In genomic region chr20:3183896-3184295, GRCh38 we compare ENCODE assay signal across 24 cellular contexts. TPM values are rescaled to one million over a fixed set of nuclear protein-coding genes. Genes with fewer than 3 reads are reported as not detected.
A peak's percentile ranks its signal among the peaks of the same experiment; 100 is the strongest.
DNase-seq lines count a peak whose midpoint lies in the region; ATAC-seq, FAIRE-seq and TF ChIP-seq lines count a peak whose summit lies in the region.
"Had no signal": no experiment of that assay in that cellular context is flagged by ENCODE, and none has a peak within 500 bp of the region (broad histone marks: within the 10 kb centered on the region; RNA-seq: fewer than 3 reads in every experiment).

No MANE protein-coding gene starts in this region.

- H3K9me3 ChIP-seq in Caco-2 (no peaks in the 10 kb centered on the region), RWPE2 (ENCODE audit: severe bottlenecking) (no peaks in the 10 kb centered on the region), H9 (ENCODE audit: control insufficient read depth, low read depth, low read length) (no peaks in the 10 kb centered on the region)
- H3K9me3 ChIP-seq: Peyer's patch, SJCRH30 had no signal

- H3K4me2 ChIP-seq in H9 (ENCODE audit: insufficient read depth, insufficient read length, low read length), result no peak overlapping the region

- TF ChIP-seq CTCF in Caco-2 (IDR thresholded peaks at IDR 0.05; ENCODE audit: insufficient read depth in 1 of 2, low read depth in 1 of 2, low read length in 1 of 2, severe bottlenecking in 1 of 2, unreplicated experiment in 1 of 2), result no peak
- TF ChIP-seq CTCF in RWPE2 (IDR thresholded peaks at IDR 0.05; ENCODE audit: poor library complexity, severe bottlenecking), result no peak
- no peak for TF ChIP-seq CTCF in bronchial epithelial cell (IDR thresholded peaks at IDR 0.05; ENCODE audit: insufficient read depth, low read length, severe bottlenecking)
- TF ChIP-seq CTCF in H9 (conservative IDR thresholded peaks at IDR 0.05), result no peak
- TF ChIP-seq CTCF in mesothelial cell of epicardium (IDR thresholded peaks at IDR 0.05; ENCODE audit: unreplicated experiment), result no peak

- no peak overlapping the region for H3T11ph ChIP-seq in H9 (ENCODE audit: low read length)

- H4K91ac ChIP-seq in H9 (ENCODE audit: insufficient read length, low read depth, low read length), result no peak overlapping the region

- H3K4me1 ChIP-seq in Caco-2 (no peaks in the 10 kb centered on the region), RWPE2 (ENCODE audit: insufficient read depth, poor library complexity, severe bottlenecking) (no peaks in the 10 kb centered on the region), H9 (ENCODE audit: insufficient read depth, low read length) (no peaks in the 10 kb centered on the region)
- H3K4me1 ChIP-seq: Peyer's patch, SJCRH30 had no signal

- no peaks in the 10 kb centered on the region for H3K79me2 ChIP-seq in H9 (ENCODE audit: insufficient read depth, low read length)

- H3K27me3 Mint-ChIP-seq in Caco-2 (ENCODE audit: insufficient read depth, unreplicated experiment), result no peaks in the 10 kb centered on the region
- H3K27me3 Mint-ChIP-seq in H9 (ENCODE audit: low read depth), result no peaks in the 10 kb centered on the region
- H3K27me3 Mint-ChIP-seq in mesothelial cell of epicardium (ENCODE audit: low read depth), result no peaks in the 10 kb centered on the region
- H3K27me3 Mint-ChIP-seq: B cell had no signal

- no peak for FAIRE-seq in bronchial epithelial cell (lab: Jason Lieb, UNC)
- FAIRE-seq: A204.1, D721Med, GM19239, H54, K562 had no signal

- no peaks in the 10 kb centered on the region for H3K79me1 ChIP-seq in H9 (ENCODE audit: insufficient read depth, low read depth, low read length, poor library complexity, severe bottlenecking)

- POLR2A ChIA-PET in Caco-2 (lab: Charles Lee), result no interaction called here

- H3K4me1 Mint-ChIP-seq in Caco-2 (ENCODE audit: low read depth, unreplicated experiment), result no peaks in the 10 kb centered on the region
- no peaks in the 10 kb centered on the region for H3K4me1 Mint-ChIP-seq in H9
- peaks cover 4% of the 10 kb centered on the region for H3K4me1 Mint-ChIP-seq in mesothelial cell of epicardium
- H3K4me1 Mint-ChIP-seq: B cell, CD14-positive monocyte had no signal

- H3K23ac ChIP-seq in H9 (ENCODE audit: insufficient read length, low read depth, low read length), result no peak overlapping the region

- H3K36me3 Mint-ChIP-seq in Caco-2 (ENCODE audit: insufficient read depth, unreplicated experiment) (peaks cover 6% of the 10 kb centered on the region), H9 (ENCODE audit: insufficient read depth in 1 of 3, low read depth in 3 of 3) (peaks cover 0 to 4% (median 0%) of the 10 kb centered on the region in 3 experiments; a peak in 3 of 7 replicates), mesothelial cell of epicardium (peaks cover 2% of the 10 kb centered on the region)

- no peak overlapping the region for H3K27ac ChIP-seq in RWPE2 (ENCODE audit: poor library complexity, severe bottlenecking)
- H3K27ac ChIP-seq in H9 (ENCODE audit: insufficient read length, low read depth, low read length), result no peak overlapping the region
- H3K27ac ChIP-seq: Peyer's patch, SJCRH30 had no signal

- no peak overlapping the region for H3K27ac Mint-ChIP-seq in Caco-2 (ENCODE audit: unreplicated experiment)
- H3K27ac Mint-ChIP-seq in H9, result no peak overlapping the region; a peak in 1 of 7 replicates
- H3K27ac Mint-ChIP-seq in mesothelial cell of epicardium, result no peak overlapping the region
- H3K27ac Mint-ChIP-seq: B cell, HFFc6 had no signal

- no peak overlapping the region for H3K9ac ChIP-seq in H9 (ENCODE audit: extremely low read depth, insufficient read length, low read length)

- WGBS in H9 (ENCODE audit: extremely low coverage, insufficient read length, low lambda C conversion rate), result no CpG with 5 or more reads among the region's 3 CpGs

- H3K9me3 Mint-ChIP-seq in Caco-2 (ENCODE audit: unreplicated experiment) (no peaks in the 10 kb centered on the region), H9 (no peaks in the 10 kb centered on the region), mesothelial cell of epicardium (no peaks in the 10 kb centered on the region)
- H3K9me3 Mint-ChIP-seq: CD14-positive monocyte, HFFc6 had no signal

- no peaks in the 10 kb centered on the region for H3K23me2 ChIP-seq in H9 (ENCODE audit: insufficient read length, low read depth, low read length, poor library complexity, severe bottlenecking)

- H2BK120ac ChIP-seq in H9 (ENCODE audit: low read depth, low read length, poor library complexity, severe bottlenecking), result no peak overlapping the region

- H2BK20ac ChIP-seq in H9 (ENCODE audit: low read depth, low read length, poor library complexity, severe bottlenecking), result no peak overlapping the region

- ATAC-seq in RWPE2 (ENCODE audit: low read depth) (peak; percentile 57), GM21529 (IDR thresholded peaks at IDR 0.05; ENCODE audit: unreplicated experiment) (no peak)
- ATAC-seq: K562 had no signal

- no peak overlapping the region for H3K4ac ChIP-seq in H9 (ENCODE audit: low read depth, low read length)

- H2AK5ac ChIP-seq in H9 (ENCODE audit: insufficient read length, low read length), result no peak overlapping the region

- H4K20me1 ChIP-seq in H9 (ENCODE audit: control insufficient read depth, insufficient read depth, insufficient read length), result no peaks in the 10 kb centered on the region

- no peak overlapping the region for H3K4me3 ChIP-seq in Caco-2 (ENCODE audit: low read depth, low read length)
- H3K4me3 ChIP-seq in RWPE2 (ENCODE audit: severe bottlenecking), result no peak overlapping the region
- no peak overlapping the region for H3K4me3 ChIP-seq in bronchial epithelial cell (ENCODE audit: low read depth, low read length)
- H3K4me3 ChIP-seq: K562, Peyer's patch, SJCRH30 had no signal

- no peak overlapping the region for H4K5ac ChIP-seq in H9 (ENCODE audit: insufficient read length, low read depth, low read length)

- CTCF ChIA-PET in Caco-2 (lab: Charles Lee), result no interaction called here

- no peak overlapping the region for H3K56ac ChIP-seq in H9 (ENCODE audit: insufficient read length, low read depth, low read length)

- no peak overlapping the region for H3K14ac ChIP-seq in H9 (ENCODE audit: insufficient read depth, low read length)

- H3K27me3 ChIP-seq in Caco-2 (replicated peaks; ENCODE audit: control insufficient read depth, insufficient read depth, low read length) (no peaks in the 10 kb centered on the region), RWPE2 (ENCODE audit: insufficient read depth, poor library complexity, severe bottlenecking) (no peaks in the 10 kb centered on the region), bronchial epithelial cell (ENCODE audit: control insufficient read depth, insufficient read depth, low read length) (no peaks in the 10 kb centered on the region), H9 (ENCODE audit: insufficient read depth, low read length) (no peaks in the 10 kb centered on the region)
- H3K27me3 ChIP-seq: Peyer's patch, SJCRH30 had no signal

- H2BK15ac ChIP-seq in H9 (ENCODE audit: low read depth, low read length), result no peak overlapping the region

- no peak overlapping the region for H2AFZ ChIP-seq in H9 (ENCODE audit: low read length)

- H4K8ac ChIP-seq in H9 (replicated peaks; ENCODE audit: insufficient read length, low read depth, low read length), result no peak overlapping the region

- DNase-seq in Caco-2, result no peak
- no peak for DNase-seq in RWPE2 (ENCODE audit: low spot score)
- peak; percentile 65 for DNase-seq in bronchial epithelial cell (ENCODE audit: low read depth)
- DNase-seq in H9, result no peak
- DNase-seq in mesothelial cell of epicardium (ENCODE audit: low spot score in 2 of 2, unreplicated experiment in 2 of 2), result no peak
- DNase-seq: DMS53; GDM1; HFFc6; NCI-H1092 treated with DMSO at 0.1 percent for 48 hours; NCI-H1436 treated with DMSO at 0.1 percent for 48 hours; NCI-H1930; NCI-H345; NCI-H774; NK-92 treated with Interleukin-12 subunit alpha and Interleukin-12 subunit beta, amount 100 ng/mL, for 24 hours; Peyer's patch had no signal

- no peak overlapping the region for H3K18ac ChIP-seq in H9 (ENCODE audit: insufficient read length, low read depth, low read length)

- no peak overlapping the region for H2BK12ac ChIP-seq in H9 (ENCODE audit: insufficient read length, low read depth, low read length)

- intact Hi-C loops in Caco-2 (cut with micrococcal nuclease; ENCODE audit: unreplicated experiment), result no loop called here

- no peak overlapping the region for H3K4me3 Mint-ChIP-seq in Caco-2 (ENCODE audit: unreplicated experiment)
- no peak overlapping the region for H3K4me3 Mint-ChIP-seq in H9
- no peak overlapping the region for H3K4me3 Mint-ChIP-seq in mesothelial cell of epicardium
- H3K4me3 Mint-ChIP-seq: B cell, CD14-positive monocyte, HFFc6 had no signal

- no peaks in the 10 kb centered on the region for H3K36me3 ChIP-seq in Caco-2 (ENCODE audit: control insufficient read depth, insufficient read depth, low read length)
- no peaks in the 10 kb centered on the region for H3K36me3 ChIP-seq in RWPE2 (ENCODE audit: low read depth)
- no peaks in the 10 kb centered on the region for H3K36me3 ChIP-seq in bronchial epithelial cell (ENCODE audit: control insufficient read depth, insufficient read depth, low read length)
- H3K36me3 ChIP-seq: Peyer's patch, SJCRH30 had no signal

- BruUV-seq in Caco-2 (replicated peaks; lab: Mats Ljungman, UMichigan), result TSS peak; percentile 2

- no peak overlapping the region for H2BK5ac ChIP-seq in H9 (ENCODE audit: insufficient read length, low read length)

RNA-seq across cellular contexts. Expression of gene LZTS3, which starts 10.5 kb away (rescaled TPM):
- total RNA-seq in Caco-2 (2022), result 4.3 and 4.5 TPM in 2 replicates
- 11.3 and 20.0 TPM in 2 replicates for total RNA-seq in bronchial epithelial cell
- total RNA-seq in H9 (2021), result 19.2 and 20.8 TPM in 2 replicates
- total RNA-seq in mesothelial cell of epicardium, result 14.1 to 15.1 TPM (median 14.2 TPM) in 3 replicates

RNA-seq across cellular contexts. Expression of gene DDRGK1, which starts 20.6 kb away (rescaled TPM):
- total RNA-seq in Caco-2 (2022) (76.3 and 84.8 TPM in 2 replicates), bronchial epithelial cell (57.6 and 72.7 TPM in 2 replicates), H9 (2021) (56.2 and 58.1 TPM in 2 replicates), mesothelial cell of epicardium (62.7 to 63.0 TPM (median 63.0 TPM) in 3 replicates)

RNA-seq across cellular contexts. Expression of gene FASTKD5, which starts 24.2 kb away (rescaled TPM):
- 24.2 and 27.4 TPM in 2 replicates for total RNA-seq in Caco-2 (2022)
- total RNA-seq in bronchial epithelial cell, result 11.3 and 17.9 TPM in 2 replicates
- 25.0 and 27.1 TPM in 2 replicates for total RNA-seq in H9 (2021)
- total RNA-seq in mesothelial cell of epicardium, result 19.1 to 19.8 TPM (median 19.7 TPM) in 3 replicates

RNA-seq across cellular contexts. Expression of gene UBOX5, which starts 24.2 kb away (rescaled TPM):
- 6.7 and 6.9 TPM in 2 replicates for total RNA-seq in Caco-2 (2022)
- total RNA-seq in bronchial epithelial cell, result 1.9 and 2.1 TPM in 2 replicates
- 4.5 and 4.6 TPM in 2 replicates for total RNA-seq in H9 (2021)
- 11.6 to 12.3 TPM (median 11.6 TPM) in 3 replicates for total RNA-seq in mesothelial cell of epicardium

RNA-seq across cellular contexts. Expression of gene ITPA, which starts 25.4 kb away (rescaled TPM):
- total RNA-seq in Caco-2 (2022) (68.4 and 73.8 TPM in 2 replicates), bronchial epithelial cell (36.9 and 45.5 TPM in 2 replicates), H9 (2021) (70.2 and 74.5 TPM in 2 replicates), mesothelial cell of epicardium (54.7 to 59.3 TPM (median 57.6 TPM) in 3 replicates)
